Comparison of ENCODE assay signal across 1 cellular context in genomic region chr21:43020177-43020576, GRCh38.
TF ChIP-seq lines count a peak whose summit lies in the region.

No MANE protein-coding gene starts in this region.

TF ChIP-seq in H1, 55 proteins besides CTCF, POLR2A, EP300 and RAD21:
- TF ChIP-seq PHF8 (conservative IDR thresholded peaks at IDR 0.05; ENCODE audit: low read depth, low read length) = no peak
- TF ChIP-seq GTF2F1 (IDR thresholded peaks at IDR 0.05; ENCODE audit: borderline replicate concordance, low read depth, low read length) = no peak
- TF ChIP-seq RNF2 (IDR thresholded peaks at IDR 0.05; ENCODE audit: borderline replicate concordance, low read depth, low read length, missing control alignments, poor library complexity, severe bottlenecking) = no peak
- no peak for TF ChIP-seq RXRA (IDR thresholded peaks at IDR 0.05; ENCODE audit: insufficient read depth, low read depth, low read length)
- TF ChIP-seq SIX5 (IDR thresholded peaks at IDR 0.05; ENCODE audit: low read depth, low read length) = no peak
- TF ChIP-seq TAF7 (optimal IDR thresholded peaks at IDR 0.05; ENCODE audit: borderline replicate concordance, low read depth, low read length) = no peak
- TF ChIP-seq ATF2 (IDR thresholded peaks at IDR 0.05; ENCODE audit: low read length) = no peak
- TF ChIP-seq SIRT6 (IDR thresholded peaks at IDR 0.05; ENCODE audit: low read length) = no peak
- TF ChIP-seq HDAC6 (IDR thresholded peaks at IDR 0.05; ENCODE audit: low read depth, low read length) = no peak
- TF ChIP-seq HDAC2 (IDR thresholded peaks at IDR 0.05; ENCODE audit: borderline replicate concordance in 1 of 2, low read depth in 2 of 2, low read length in 2 of 2) = no peak
- no peak for TF ChIP-seq CREB1 (IDR thresholded peaks at IDR 0.05)
- TF ChIP-seq YY1 (IDR thresholded peaks at IDR 0.05; ENCODE audit: low read depth, low read length) = no peak
- TF ChIP-seq NRF1 (IDR thresholded peaks at IDR 0.05; ENCODE audit: low read depth, low read length) = no peak
- TF ChIP-seq TCF12 (IDR thresholded peaks at IDR 0.05; ENCODE audit: low read depth, low read length) = no peak
- no peak for TF ChIP-seq EGR1 (IDR thresholded peaks at IDR 0.05; ENCODE audit: borderline replicate concordance, low read depth, low read length)
- TF ChIP-seq NANOG (IDR thresholded peaks at IDR 0.05; ENCODE audit: insufficient read depth, low read depth, low read length, poor library complexity, severe bottlenecking) = no peak
- no peak for TF ChIP-seq JUN (IDR thresholded peaks at IDR 0.05; ENCODE audit: low read depth, low read length)
- TF ChIP-seq ATF3 (IDR thresholded peaks at IDR 0.05; ENCODE audit: insufficient read depth, low read depth, low read length) = no peak
